In the genomic region with DNA sequence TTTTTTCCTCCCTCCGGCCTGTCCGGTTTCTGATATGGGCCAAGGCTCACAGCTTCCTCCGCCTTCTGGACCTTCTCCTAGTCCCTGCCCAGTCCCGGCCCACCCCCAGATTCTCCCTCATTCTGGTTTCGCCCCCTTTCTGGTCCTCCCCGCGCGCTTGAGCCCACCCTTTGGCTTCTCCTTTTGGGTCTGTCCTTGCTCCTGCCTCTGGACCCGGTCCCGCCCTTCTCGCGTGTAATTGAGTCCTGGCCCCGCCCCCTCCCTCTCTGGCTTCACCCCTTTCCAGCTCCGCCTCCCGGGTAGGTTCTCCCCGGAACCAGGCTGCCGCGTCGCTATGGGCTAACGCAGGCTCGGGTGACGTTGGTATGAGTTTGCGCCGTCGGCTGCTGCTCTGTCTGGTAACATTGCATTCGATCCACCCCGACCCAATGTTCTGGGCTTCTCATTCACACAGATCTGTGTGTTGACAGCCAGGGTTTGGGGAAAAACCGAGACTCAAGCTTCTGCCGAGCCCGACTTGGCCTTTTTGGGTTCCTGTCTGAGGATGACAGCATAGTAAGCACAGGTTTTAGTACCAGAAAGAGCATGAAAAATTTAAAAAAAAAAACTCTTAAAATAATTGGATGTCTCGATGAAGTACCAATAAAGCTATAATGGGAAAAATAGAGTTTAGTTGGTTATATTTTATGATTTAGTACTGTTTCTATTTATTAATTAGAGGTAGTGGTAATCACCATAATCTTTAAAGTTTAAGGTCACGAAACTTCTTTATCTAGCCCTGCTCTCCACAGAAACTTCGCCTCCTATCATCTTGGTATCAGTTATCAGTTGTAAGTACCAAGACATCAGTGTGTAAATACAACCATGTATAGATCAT, we compare ENCODE assay signal across 8 cellular contexts. TPM values are rescaled to one million over a fixed set of nuclear protein-coding genes. Genes with fewer than 3 reads are reported as not detected.
DNase-seq lines count a peak whose midpoint lies in the region; ATAC-seq and TF ChIP-seq lines count a peak whose summit lies in the region.

No MANE protein-coding gene starts in this region.

- BruUV-seq in PC-3 (replicated peaks; lab: Mats Ljungman, UMichigan), result TSS peak; percentile 92

- H3K36me3 ChIP-seq in PC-3 (ENCODE audit: low read depth, low read length), result no peaks in the 10 kb centered on the region

- H4K20me1 ChIP-seq in PC-3 (ENCODE audit: low read length), result no peaks in the 10 kb centered on the region

- H3K9me3 ChIP-seq in PC-3 (ENCODE audit: low read length), result no peaks in the 10 kb centered on the region

- no peaks in the 10 kb centered on the region for H3K9me2 ChIP-seq in PC-3 (replicated peaks; ENCODE audit: low read length)

- peak overlapping the region; percentile 96 for H3K4me2 ChIP-seq in PC-3 (ENCODE audit: low read length)

- peak overlapping the region; percentile 72 for H3K4me3 ChIP-seq in PC-3 (ENCODE audit: low read length)

- H3K36me3 Mint-ChIP-seq in activated T-cell treated with anti-CD3 and anti-CD28 coated beads, Interleukin-2, amount 50 U/mL, for 4 hours (ENCODE audit: insufficient read depth), result no peaks in the 10 kb centered on the region

- intact Hi-C loops in PC-3 (cut with micrococcal nuclease), result no loop called here

- peaks cover 2% of the 10 kb centered on the region for H3K27me3 Mint-ChIP-seq in activated T-cell treated with anti-CD3 and anti-CD28 coated beads, Interleukin-2, amount 50 U/mL, for 4 hours (ENCODE audit: low read depth)

- peak overlapping the region; percentile 84 for H2AFZ ChIP-seq in PC-3 (ENCODE audit: low read length)

- CTCF ChIA-PET in PC-3 (lab: Charles Lee), result interaction anchor here (0.6 kb wide), 2 partner anchors 9 to 189 kb away, joined by 3 to 7 read pairs; no protein-coding TSS in a partner anchor

- TF ChIP-seq CTCF in PC-3 (conservative IDR thresholded peaks at IDR 0.05; ENCODE audit: low read depth, low read length), result no peak

- POLR2A ChIA-PET in PC-3 (lab: Charles Lee; ENCODE audit: unreplicated experiment), result interaction anchor here (0.6 kb wide), 3 partner anchors 16 to 475 kb away, joined by 6 to 13 read pairs (median 12); a partner anchor contains a TSS

- ATAC-seq in GM21619 (IDR thresholded peaks at IDR 0.05; ENCODE audit: unreplicated experiment), result peak; percentile 32
- peak; percentile 48 for ATAC-seq in PC-3
- ATAC-seq in activated T-cell treated with anti-CD3 and anti-CD28 coated beads, Interleukin-2, amount 50 U/mL, for 4 hours, result peak; percentile 53 to 57
- ATAC-seq in esophagus mucosa, result peak; percentile 70

- H3F3A ChIP-seq in PC-3 (ENCODE audit: low read length, unreplicated experiment), result no peaks in the 10 kb centered on the region

- H3K27me3 ChIP-seq in PC-3 (ENCODE audit: low read length), result no peaks in the 10 kb centered on the region

- peaks cover 5% of the 10 kb centered on the region for H3K9me3 Mint-ChIP-seq in activated T-cell treated with anti-CD3 and anti-CD28 coated beads, Interleukin-2, amount 50 U/mL, for 4 hours

- H3K4me3 Mint-ChIP-seq in activated T-cell treated with anti-CD3 and anti-CD28 coated beads, Interleukin-2, amount 50 U/mL, for 4 hours, result peak overlapping the region; percentile 85

- H3K9ac ChIP-seq in PC-3 (ENCODE audit: low read length), result peak overlapping the region; percentile 69

- peak overlapping the region; percentile 67 for H3K27ac ChIP-seq in PC-3 (ENCODE audit: low read length)

- in situ Hi-C loops in KBM-7 (cut with MboI; ENCODE audit: low pct_unique_long_range_greater_than_20kb, low sequenced_read_pairs), result loop anchor here (25.0 kb wide), 1 partner anchor 204 kb away; no protein-coding TSS in a partner anchor

- H3K4me1 ChIP-seq in PC-3 (ENCODE audit: insufficient read depth, low read length), result peaks cover 29% of the 10 kb centered on the region

- DNase-seq in D341Med (ENCODE audit: low spot score), result peak; percentile 84
- DNase-seq in KBM-7, result peak; percentile 94
- DNase-seq in PC-3, result peak; percentile 89
- DNase-seq in activated T-cell treated with anti-CD3 and anti-CD28 coated beads, Interleukin-2, amount 50 U/mL, for 4 hours, result peak; percentile 98
- peak; percentile 98 for DNase-seq in myocyte (ENCODE audit: low read depth)
- DNase-seq in stimulated activated CD8-positive, alpha-beta memory T cell treated with anti-CD3 and anti-CD28 coated beads, Interleukin-7, amount 100 ng/mL, for 48 hours (ENCODE audit: extremely low read depth in 1 of 2, low read depth in 1 of 2), result peak; percentile 89 to 99

- peaks cover 69% of the 10 kb centered on the region for H3K4me1 Mint-ChIP-seq in activated T-cell treated with anti-CD3 and anti-CD28 coated beads, Interleukin-2, amount 50 U/mL, for 4 hours (ENCODE audit: low read depth)

- H3K79me2 ChIP-seq in PC-3 (ENCODE audit: low read length), result no peaks in the 10 kb centered on the region

RNA-seq across cellular contexts. Expression of a gene that starts 14.8 kb away (rescaled TPM):
- total RNA-seq in PC-3 (2014; rRNA removed) (9.1 and 15.0 TPM in 2 replicates), esophagus mucosa (15.1 TPM), myocyte (19.8 and 22.2 TPM in 2 replicates)
- total RNA-seq in activated T-cell treated with anti-CD3 and anti-CD28 coated beads, Interleukin-2, amount 50 U/mL, for 4 hours, result 10 to 100 TPM; 17.8 to 22.8 (median 19.1) TPM
- polyA plus RNA-seq in myocyte (2012), result 10.4 TPM

RNA-seq across cellular contexts. Expression of a gene that starts 29.0 kb away (rescaled TPM):
- total RNA-seq in PC-3 (2014; rRNA removed) (not detected in 2 replicates), esophagus mucosa (not detected), myocyte (not detected in 2 replicates)
- not detected for total RNA-seq in activated T-cell treated with anti-CD3 and anti-CD28 coated beads, Interleukin-2, amount 50 U/mL, for 4 hours
- polyA plus RNA-seq in myocyte (2012), result 0.04 TPM

Comparison
In these comparisons a context has a peak if more than half of its experiments do, and no peak if none do; other contexts are left out.
1. Peak in every context shown above with its lines: DNase-seq, ATAC-seq, H3K4me3 ChIP-seq and H3K27ac ChIP-seq.